ENCODE assay signal across 1 cellular context in the genomic region with DNA sequence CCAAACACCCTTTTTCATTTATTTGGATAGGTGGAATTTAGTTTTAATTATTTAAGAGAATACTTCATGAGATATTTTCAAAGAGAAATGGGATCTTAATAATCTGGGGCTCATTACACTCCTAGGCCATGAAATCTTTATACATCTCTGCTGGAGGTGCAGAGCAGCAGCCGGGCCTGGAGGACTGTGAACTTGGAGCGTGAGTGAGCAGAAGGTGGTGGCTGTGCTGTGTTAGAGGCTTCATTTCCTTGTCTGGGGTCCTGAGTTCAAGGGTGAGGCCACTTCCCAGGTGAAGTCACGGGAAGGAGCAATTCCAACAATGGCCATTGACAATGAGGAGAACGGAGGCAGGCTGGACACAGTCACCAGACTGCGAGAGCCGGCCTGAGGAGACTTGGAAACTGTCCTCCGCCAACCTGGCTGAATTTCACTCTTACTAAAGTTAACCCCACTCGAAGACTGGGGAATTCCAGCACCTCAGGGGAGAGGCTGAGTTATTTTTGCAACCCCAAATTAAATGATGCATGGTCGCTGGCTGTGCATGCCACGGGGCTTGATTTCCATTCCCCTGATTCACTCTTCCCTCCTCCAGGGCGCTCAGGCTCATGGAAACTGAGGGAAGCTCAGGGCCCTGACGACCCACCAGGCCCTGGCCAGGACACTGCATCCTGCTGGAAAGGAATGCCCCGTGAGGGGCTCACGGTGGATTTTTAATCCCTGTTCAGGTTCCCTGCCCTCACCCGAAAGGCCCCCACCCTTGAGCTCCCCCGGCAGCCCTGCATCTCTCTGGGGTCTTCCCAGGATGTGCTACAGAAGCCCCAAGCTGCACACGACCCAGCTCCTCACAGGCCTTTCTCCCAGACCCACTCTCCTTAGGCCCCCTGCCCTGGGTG.
TF ChIP-seq lines count a peak whose summit lies in the region.

No MANE protein-coding gene starts in this region.

TF ChIP-seq in SK-N-SH, 30 proteins besides CTCF, POLR2A, EP300 and RAD21:
- TF ChIP-seq, protein P1, sequence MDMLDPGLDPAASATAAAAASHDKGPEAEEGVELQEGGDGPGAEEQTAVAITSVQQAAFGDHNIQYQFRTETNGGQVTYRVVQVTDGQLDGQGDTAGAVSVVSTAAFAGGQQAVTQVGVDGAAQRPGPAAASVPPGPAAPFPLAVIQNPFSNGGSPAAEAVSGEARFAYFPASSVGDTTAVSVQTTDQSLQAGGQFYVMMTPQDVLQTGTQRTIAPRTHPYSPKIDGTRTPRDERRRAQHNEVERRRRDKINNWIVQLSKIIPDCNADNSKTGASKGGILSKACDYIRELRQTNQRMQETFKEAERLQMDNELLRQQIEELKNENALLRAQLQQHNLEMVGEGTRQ (IDR thresholded peaks at IDR 0.05; ENCODE audit: borderline replicate concordance, low read depth, low read length) = no peak
- TF ChIP-seq, protein P2, sequence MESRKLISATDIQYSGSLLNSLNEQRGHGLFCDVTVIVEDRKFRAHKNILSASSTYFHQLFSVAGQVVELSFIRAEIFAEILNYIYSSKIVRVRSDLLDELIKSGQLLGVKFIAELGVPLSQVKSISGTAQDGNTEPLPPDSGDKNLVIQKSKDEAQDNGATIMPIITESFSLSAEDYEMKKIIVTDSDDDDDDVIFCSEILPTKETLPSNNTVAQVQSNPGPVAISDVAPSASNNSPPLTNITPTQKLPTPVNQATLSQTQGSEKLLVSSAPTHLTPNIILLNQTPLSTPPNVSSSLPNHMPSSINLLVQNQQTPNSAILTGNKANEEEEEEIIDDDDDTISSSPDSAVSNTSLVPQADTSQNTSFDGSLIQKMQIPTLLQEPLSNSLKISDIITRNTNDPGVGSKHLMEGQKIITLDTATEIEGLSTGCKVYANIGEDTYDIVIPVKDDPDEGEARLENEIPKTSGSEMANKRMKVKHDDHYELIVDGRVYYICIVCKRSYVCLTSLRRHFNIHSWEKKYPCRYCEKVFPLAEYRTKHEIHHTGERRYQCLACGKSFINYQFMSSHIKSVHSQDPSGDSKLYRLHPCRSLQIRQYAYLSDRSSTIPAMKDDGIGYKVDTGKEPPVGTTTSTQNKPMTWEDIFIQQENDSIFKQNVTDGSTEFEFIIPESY (IDR thresholded peaks at IDR 0.05; ENCODE audit: borderline replicate concordance, low read depth) = no peak
- TF ChIP-seq MXI1 (IDR thresholded peaks at IDR 0.05; ENCODE audit: low read depth, low read length) (no peak), RCOR1 (IDR thresholded peaks at IDR 0.05; ENCODE audit: low read length) (no peak), TAF1 (IDR thresholded peaks at IDR 0.05; ENCODE audit: borderline replicate concordance, low read depth, low read length) (no peak), FOXM1 (IDR thresholded peaks at IDR 0.05; ENCODE audit: low read depth) (no peak), FOSL2 (IDR thresholded peaks at IDR 0.05; ENCODE audit: borderline replicate concordance, low read depth) (no peak), POLR2AphosphoS5 (IDR thresholded peaks at IDR 0.05; ENCODE audit: low read depth, low read length) (no peak), JUND (IDR thresholded peaks at IDR 0.05) (no peak), YY1 (IDR thresholded peaks at IDR 0.05; ENCODE audit: low read depth) (no peak), SIN3A (IDR thresholded peaks at IDR 0.05; ENCODE audit: borderline replicate concordance, low read depth, low read length) (no peak), FOXJ3 (CRISPR knock-in tag; IDR thresholded peaks at IDR 0.05) (no peak)
- TF ChIP-seq, protein P3, sequence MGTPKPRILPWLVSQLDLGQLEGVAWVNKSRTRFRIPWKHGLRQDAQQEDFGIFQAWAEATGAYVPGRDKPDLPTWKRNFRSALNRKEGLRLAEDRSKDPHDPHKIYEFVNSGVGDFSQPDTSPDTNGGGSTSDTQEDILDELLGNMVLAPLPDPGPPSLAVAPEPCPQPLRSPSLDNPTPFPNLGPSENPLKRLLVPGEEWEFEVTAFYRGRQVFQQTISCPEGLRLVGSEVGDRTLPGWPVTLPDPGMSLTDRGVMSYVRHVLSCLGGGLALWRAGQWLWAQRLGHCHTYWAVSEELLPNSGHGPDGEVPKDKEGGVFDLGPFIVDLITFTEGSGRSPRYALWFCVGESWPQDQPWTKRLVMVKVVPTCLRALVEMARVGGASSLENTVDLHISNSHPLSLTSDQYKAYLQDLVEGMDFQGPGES (IDR thresholded peaks at IDR 0.05; ENCODE audit: low read depth, low read length) = no peak
- TF ChIP-seq, protein P4, sequence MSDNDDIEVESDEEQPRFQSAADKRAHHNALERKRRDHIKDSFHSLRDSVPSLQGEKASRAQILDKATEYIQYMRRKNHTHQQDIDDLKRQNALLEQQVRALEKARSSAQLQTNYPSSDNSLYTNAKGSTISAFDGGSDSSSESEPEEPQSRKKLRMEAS (IDR thresholded peaks at IDR 0.05; ENCODE audit: low read depth) = no peak
- TF ChIP-seq, protein P5, sequence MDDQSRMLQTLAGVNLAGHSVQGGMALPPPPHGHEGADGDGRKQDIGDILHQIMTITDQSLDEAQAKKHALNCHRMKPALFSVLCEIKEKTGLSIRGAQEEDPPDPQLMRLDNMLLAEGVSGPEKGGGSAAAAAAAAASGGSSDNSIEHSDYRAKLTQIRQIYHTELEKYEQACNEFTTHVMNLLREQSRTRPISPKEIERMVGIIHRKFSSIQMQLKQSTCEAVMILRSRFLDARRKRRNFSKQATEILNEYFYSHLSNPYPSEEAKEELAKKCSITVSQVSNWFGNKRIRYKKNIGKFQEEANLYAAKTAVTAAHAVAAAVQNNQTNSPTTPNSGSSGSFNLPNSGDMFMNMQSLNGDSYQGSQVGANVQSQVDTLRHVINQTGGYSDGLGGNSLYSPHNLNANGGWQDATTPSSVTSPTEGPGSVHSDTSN (IDR thresholded peaks at IDR 0.05) = no peak
